Comparison of ENCODE assay signal across 14 cellular contexts in genomic region chr9:37966443-37967271, GRCh38.
DNase-seq lines count a peak whose midpoint lies in the region; ATAC-seq, FAIRE-seq and TF ChIP-seq lines count a peak whose summit lies in the region.
"Had no signal": no experiment of that assay in that cellular context is flagged by ENCODE, and none has a peak within 500 bp of the region (broad histone marks: within the 10 kb centered on the region; RNA-seq: fewer than 3 reads in every experiment).

No MANE protein-coding gene starts in this region.

- H3K4me3 ChIP-seq in spleen = no peak overlapping the region
- H3K4me3 ChIP-seq: psoas muscle, SJSA1 had no signal

- FAIRE-seq in GM19239 (lab: Jason Lieb, UNC) (peak; percentile 48), islet of Langerhans (lab: Jason Lieb, UNC) (peak; percentile 78)

- no peak for ATAC-seq in HG03280 (IDR thresholded peaks at IDR 0.05; ENCODE audit: unreplicated experiment)
- ATAC-seq: psoas muscle had no signal

- DNase-seq in GM19239 (ENCODE audit: insufficient read length, low spot score) (peak; percentile 36), RWPE1 (ENCODE audit: low spot score) (no peak), spleen (peak; percentile 39), DMS114 treated with DMSO at 0.1 percent for 48 hours (lab: John Stamatoyannopoulos, UW; ENCODE audit: unreplicated experiment) (no peak), NCI-H1694 (lab: John Stamatoyannopoulos, UW) (no peak)
- no peak for DNase-seq in activated naive CD4-positive, alpha-beta T cell treated with anti-CD3 and anti-CD28 coated beads, Interleukin-2, amount 50 U/mL, for 16 hours
- DNase-seq: activated CD4-positive, alpha-beta memory T cell treated with anti-CD3 and anti-CD28 coated beads, Interleukin-2, amount 10 ng/mL, durations not matched to agents 7 days and 5 days; DMS153; hippocampal formation; NCI-H187 treated with DMSO at 0.1 percent for 48 hours; psoas muscle had no signal

- H3K27me3 ChIP-seq in spleen (replicated peaks in 1 of 7) = no peaks in the 10 kb centered on the region
- H3K27me3 ChIP-seq: SJSA1 had no signal

- H3K27ac ChIP-seq in RWPE1 (peak overlapping the region; percentile 70), spleen (no peak overlapping the region)
- H3K27ac ChIP-seq: psoas muscle, SJSA1 had no signal

- CTCF ChIA-PET in RWPE1 (lab: Yijun Ruan, JAX) = interaction anchor here (0.5 to 1.1 kb wide), 6 partner anchors 9 to 166 kb away, joined by 3 to 4 read pairs (median 3); partner anchors contain the start of gene DCAF10

- H3K36me3 ChIP-seq in spleen = no peaks in the 10 kb centered on the region

- H3K9me3 ChIP-seq in spleen = no peaks in the 10 kb centered on the region
- H3K9me3 ChIP-seq: psoas muscle, SJSA1 had no signal

- TF ChIP-seq CTCF in RWPE1 (conservative IDR thresholded peaks at IDR 0.05; ENCODE audit: low read depth) (no peak), spleen (IDR thresholded peaks at IDR 0.05 in 8 of 11, conservative IDR thresholded peaks at IDR 0.05 in 3 of 11) (no peak)

- no peak for TF ChIP-seq POLR2A in spleen (IDR thresholded peaks at IDR 0.05)

- POLR2A ChIA-PET in RWPE1 (lab: Yijun Ruan, JAX; ENCODE audit: low non-redundant PET) = no interaction called here

- intact Hi-C loops in spleen (cut with DNase I; ENCODE audit: low total_unique reads) = no loop called here

- WGBS in spleen, 5 donors = 72 to 88% (median 78%) methylated on average over 9 of the region's 9 CpGs

- peaks cover 0 to 17% (median 8%) of the 10 kb centered on the region in 6 donors for H3K4me1 ChIP-seq in spleen

Comparison
In these comparisons a context has a peak if more than half of its experiments do, and no peak if none do; other contexts are left out.
1. DNase-seq: peak in GM19239 (single experiment) and spleen (single experiment); none in RWPE1 (single experiment), activated naive CD4-positive, alpha-beta T cell treated with anti-CD3 and anti-CD28 coated beads, Interleukin-2, amount 50 U/mL, for 16 hours (single experiment), DMS114 treated with DMSO at 0.1 percent for 48 hours (single experiment) and NCI-H1694 (single experiment).